Comparison of ENCODE assay signal across 32 cellular contexts in genomic region chr3:190738756-190739155, GRCh38.
"Had no signal": no experiment of that assay in that cellular context is flagged by ENCODE, and none has a peak within 500 bp of the region (broad histone marks: within the 10 kb centered on the region; RNA-seq: fewer than 3 reads in every experiment).

No MANE protein-coding gene starts in this region.

- H3K4me1 ChIP-seq: breast epithelium, colonic mucosa, esophagus squamous epithelium, foreskin keratinocyte, gastrocnemius medialis, heart left ventricle had no signal

- H3K27me3 ChIP-seq: breast epithelium, cardiac muscle cell, colonic mucosa, esophagus squamous epithelium, gastrocnemius medialis, heart left ventricle had no signal

- ATAC-seq: activated CD4-positive, CD25-positive, alpha-beta regulatory T cell treated with anti-CD3 and anti-CD28 coated beads, Interleukin-2, amount 50 U/mL, for 24 hours; activated CD8-positive, alpha-beta T cell treated with anti-CD3 and anti-CD28 coated beads for 36 hours; activated naive CD4-positive, alpha-beta T cell treated with anti-CD3 and anti-CD28 coated beads, Interleukin-2, amount 50 U/mL, for 72 hours; foreskin keratinocyte; gastrocnemius medialis; heart left ventricle; T-helper 17 cell had no signal

- H3K27ac ChIP-seq: breast epithelium, cardiac muscle cell, colonic mucosa, epithelial cell of prostate, esophagus squamous epithelium, foreskin keratinocyte, gastrocnemius medialis, heart left ventricle, WERI-Rb-1 had no signal

- H3K4me3 ChIP-seq: breast epithelium, cardiac muscle cell, colonic mucosa, esophagus squamous epithelium, gastrocnemius medialis, heart left ventricle had no signal

- H3K9me3 ChIP-seq: breast epithelium, colonic mucosa, esophagus squamous epithelium, gastrocnemius medialis, heart left ventricle had no signal

- DNase-seq: activated B cell treated with CpG ODN at 0.5 μM for 24 hours; activated CD4-positive, alpha-beta T cell treated with anti-CD3 and anti-CD28 coated beads for 48 hours; activated CD4-positive, alpha-beta T cell treated with anti-CD3 and anti-CD28 coated beads, Interleukin-2, amount 50 U/mL, for 1 hour; activated CD4-positive, alpha-beta T cell treated with anti-CD3 and anti-CD28 coated beads, Interleukin-2, amount 50 U/mL, for 48 hours; activated CD8-positive, alpha-beta memory T cell treated with anti-CD3 and anti-CD28 coated beads for 24 hours; activated CD8-positive, alpha-beta T cell treated with anti-CD3 and anti-CD28 coated beads for 36 hours; activated gamma-delta T cell; activated naive CD4-positive, alpha-beta T cell; activated naive CD4-positive, alpha-beta T cell treated with anti-CD3 and anti-CD28 coated beads, Interleukin-2, amount 10 ng/mL, durations not matched to agents 7 days and 5 days; activated naive CD8-positive, alpha-beta T cell treated with anti-CD3 and anti-CD28 coated beads, Interleukin-2, amount 10 ng/mL, durations not matched to agents 7 days and 5 days; activated T-cell treated with anti-CD3 and anti-CD28 coated beads, Interleukin-2, amount 50 U/mL, for 1 hour; activated T-cell treated with anti-CD3 and anti-CD28 coated beads, Interleukin-2, amount 50 U/mL, for 48 hours; amygdala; aorta; central memory CD4-positive, alpha-beta T cell; cerebellar nuclear complex; colonic mucosa; effector CD8-positive, alpha-beta T cell; esophagus squamous epithelium; foreskin keratinocyte; gastrocnemius medialis; glutamatergic neuron; heart left ventricle; T-helper 1 cell; T-helper 17 cell; T1000; WERI-Rb-1 had no signal

- H3K36me3 ChIP-seq: breast epithelium, cardiac muscle cell, colonic mucosa, esophagus squamous epithelium, gastrocnemius medialis, heart left ventricle, WERI-Rb-1 had no signal
